Comparison of ENCODE assay signal across 2 cellular contexts in genomic region chr1:236397173-236397759, GRCh38.
TF ChIP-seq lines count a peak whose summit lies in the region.

No MANE protein-coding gene starts in this region.

TF ChIP-seq in GM23338, 12 proteins besides CTCF, POLR2A, EP300 and RAD21:
- TF ChIP-seq, protein P1, sequence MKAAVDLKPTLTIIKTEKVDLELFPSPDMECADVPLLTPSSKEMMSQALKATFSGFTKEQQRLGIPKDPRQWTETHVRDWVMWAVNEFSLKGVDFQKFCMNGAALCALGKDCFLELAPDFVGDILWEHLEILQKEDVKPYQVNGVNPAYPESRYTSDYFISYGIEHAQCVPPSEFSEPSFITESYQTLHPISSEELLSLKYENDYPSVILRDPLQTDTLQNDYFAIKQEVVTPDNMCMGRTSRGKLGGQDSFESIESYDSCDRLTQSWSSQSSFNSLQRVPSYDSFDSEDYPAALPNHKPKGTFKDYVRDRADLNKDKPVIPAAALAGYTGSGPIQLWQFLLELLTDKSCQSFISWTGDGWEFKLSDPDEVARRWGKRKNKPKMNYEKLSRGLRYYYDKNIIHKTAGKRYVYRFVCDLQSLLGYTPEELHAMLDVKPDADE (IDR thresholded peaks at IDR 0.05): no peak
- no peak for TF ChIP-seq JUNB (IDR thresholded peaks at IDR 0.05; ENCODE audit: unreplicated experiment)
- TF ChIP-seq POLR2AphosphoS5 (IDR thresholded peaks at IDR 0.05; ENCODE audit: low read depth): no peak
- no peak for TF ChIP-seq ZNF331 (CRISPR knock-in tag; IDR thresholded peaks at IDR 0.05; ENCODE audit: low read depth)
- TF ChIP-seq STAT1 (IDR thresholded peaks at IDR 0.05; ENCODE audit: unreplicated experiment): no peak
- no peak for TF ChIP-seq NANOG (IDR thresholded peaks at IDR 0.05; ENCODE audit: borderline replicate concordance)

TF ChIP-seq in K562, 482 proteins besides CTCF, POLR2A, EP300 and RAD21 (continues in another document):
- TF ChIP-seq DPF2 (IDR thresholded peaks at IDR 0.05): peak; percentile 70
- peak; percentile 50; the same call in 1 of the 2 replicates for TF ChIP-seq NFE2 (IDR thresholded peaks at IDR 0.05; ENCODE audit: low read depth)
- TF ChIP-seq ERF (CRISPR knock-in tag; IDR thresholded peaks at IDR 0.05): no peak
- peak; percentile 33; the same call in 1 of the 2 replicates for TF ChIP-seq ETV1 (tag; conservative IDR thresholded peaks at IDR 0.05; ENCODE audit: low read depth)
- no peak for TF ChIP-seq ZNF639 (CRISPR knock-in tag; conservative IDR thresholded peaks at IDR 0.05 in 1 of 2, IDR thresholded peaks at IDR 0.05 in 1 of 2)
- TF ChIP-seq AFF4 (CRISPR knock-in tag; IDR thresholded peaks at IDR 0.05): no peak
- peak; percentile 47; the same call in 1 of the 2 replicates for TF ChIP-seq FOSL1 (tag; conservative IDR thresholded peaks at IDR 0.05)
- TF ChIP-seq L3MBTL2 (IDR thresholded peaks at IDR 0.05): peak; percentile 54
- TF ChIP-seq, protein P2, sequence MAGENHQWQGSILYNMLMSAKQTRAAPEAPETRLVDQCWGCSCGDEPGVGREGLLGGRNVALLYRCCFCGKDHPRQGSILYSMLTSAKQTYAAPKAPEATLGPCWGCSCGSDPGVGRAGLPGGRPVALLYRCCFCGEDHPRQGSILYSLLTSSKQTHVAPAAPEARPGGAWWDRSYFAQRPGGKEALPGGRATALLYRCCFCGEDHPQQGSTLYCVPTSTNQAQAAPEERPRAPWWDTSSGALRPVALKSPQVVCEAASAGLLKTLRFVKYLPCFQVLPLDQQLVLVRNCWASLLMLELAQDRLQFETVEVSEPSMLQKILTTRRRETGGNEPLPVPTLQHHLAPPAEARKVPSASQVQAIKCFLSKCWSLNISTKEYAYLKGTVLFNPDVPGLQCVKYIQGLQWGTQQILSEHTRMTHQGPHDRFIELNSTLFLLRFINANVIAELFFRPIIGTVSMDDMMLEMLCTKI (IDR thresholded peaks at IDR 0.05; ENCODE audit: partially characterized antibody): no peak
- TF ChIP-seq SOX6 (IDR thresholded peaks at IDR 0.05): peak; percentile 44
- no peak for TF ChIP-seq ZNF217 (CRISPR knock-in tag; IDR thresholded peaks at IDR 0.05)
- no peak for TF ChIP-seq CEBPG (CRISPR knock-in tag; IDR thresholded peaks at IDR 0.05)
- TF ChIP-seq CEBPG (tag; conservative IDR thresholded peaks at IDR 0.05 in 1 of 2, IDR thresholded peaks at IDR 0.05 in 1 of 2): peak; percentile 52 to 64; a peak in 3 of 4 replicates
- TF ChIP-seq MCM7 (IDR thresholded peaks at IDR 0.05): no peak
- TF ChIP-seq LEF1 (IDR thresholded peaks at IDR 0.05): no peak
- TF ChIP-seq ZSCAN29 (IDR thresholded peaks at IDR 0.05): no peak
- TF ChIP-seq, protein P3, sequence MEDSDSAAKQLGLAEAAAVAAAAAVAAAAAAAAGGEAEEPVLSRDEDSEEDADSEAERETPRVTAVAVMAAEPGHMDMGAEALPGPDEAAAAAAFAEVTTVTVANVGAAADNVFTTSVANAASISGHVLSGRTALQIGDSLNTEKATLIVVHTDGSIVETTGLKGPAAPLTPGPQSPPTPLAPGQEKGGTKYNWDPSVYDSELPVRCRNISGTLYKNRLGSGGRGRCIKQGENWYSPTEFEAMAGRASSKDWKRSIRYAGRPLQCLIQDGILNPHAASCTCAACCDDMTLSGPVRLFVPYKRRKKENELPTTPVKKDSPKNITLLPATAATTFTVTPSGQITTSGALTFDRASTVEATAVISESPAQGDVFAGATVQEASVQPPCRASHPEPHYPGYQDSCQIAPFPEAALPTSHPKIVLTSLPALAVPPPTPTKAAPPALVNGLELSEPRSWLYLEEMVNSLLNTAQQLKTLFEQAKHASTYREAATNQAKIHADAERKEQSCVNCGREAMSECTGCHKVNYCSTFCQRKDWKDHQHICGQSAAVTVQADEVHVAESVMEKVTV (CRISPR knock-in tag; IDR thresholded peaks at IDR 0.05): 0 out of 2 replicates have a peak, but pooled peaks have one; percentile 31
- TF ChIP-seq TEAD1 (CRISPR knock-in tag; IDR thresholded peaks at IDR 0.05): 0 out of 4 replicates have a peak, but pooled peaks of 1 of the 2 experiments have one; percentile 32
- TF ChIP-seq IRF9 (tag; IDR thresholded peaks at IDR 0.05): 0 out of 2 replicates have a peak, but pooled peaks have one; percentile 18
- TF ChIP-seq ARID1B (IDR thresholded peaks at IDR 0.05): peak; percentile 55
- peak; percentile 92 for TF ChIP-seq CEBPB (tag; IDR thresholded peaks at IDR 0.05)
- no peak for TF ChIP-seq POLR2B (IDR thresholded peaks at IDR 0.05; ENCODE audit: low read depth, partially characterized antibody)
- peak; percentile 28; the same call in 1 of the 2 replicates for TF ChIP-seq DMBX1 (CRISPR knock-in tag; IDR thresholded peaks at IDR 0.05; ENCODE audit: borderline replicate concordance)
- peak; percentile 53; the same call in 1 of the 2 replicates for TF ChIP-seq SMARCA4 (IDR thresholded peaks at IDR 0.05)
- TF ChIP-seq RCOR1 (IDR thresholded peaks at IDR 0.05; ENCODE audit: borderline replicate concordance in 1 of 2, low read depth in 2 of 2, low read length in 2 of 2): peak in 1 of 2 experiments; percentile 63; a peak in 1 of 4 replicates
- TF ChIP-seq ZBTB12 (CRISPR knock-in tag; IDR thresholded peaks at IDR 0.05): 0 out of 2 replicates have a peak, but pooled peaks have one; percentile 20
- TF ChIP-seq ZSCAN32 (CRISPR knock-in tag; IDR thresholded peaks at IDR 0.05): no peak
- no peak for TF ChIP-seq ZNF347 (CRISPR knock-in tag; IDR thresholded peaks at IDR 0.05; ENCODE audit: low read depth)
- TF ChIP-seq GTF2A2 (tag; IDR thresholded peaks at IDR 0.05): no peak
- no peak for TF ChIP-seq MIER1 (IDR thresholded peaks at IDR 0.05; ENCODE audit: low read depth)
- TF ChIP-seq ARNT (IDR thresholded peaks at IDR 0.05): no peak
- TF ChIP-seq C11orf30 (IDR thresholded peaks at IDR 0.05; ENCODE audit: low read depth): 0 out of 2 replicates have a peak, but pooled peaks have one; percentile 22
- TF ChIP-seq ZNF778 (CRISPR knock-in tag; IDR thresholded peaks at IDR 0.05): no peak
- no peak for TF ChIP-seq RAD51 (IDR thresholded peaks at IDR 0.05; ENCODE audit: borderline replicate concordance, low read depth)
- TF ChIP-seq BRF1 (IDR thresholded peaks at IDR 0.05; ENCODE audit: borderline replicate concordance, extremely low read depth, insufficient read length): no peak
- TF ChIP-seq PCBP2 (IDR thresholded peaks at IDR 0.05; ENCODE audit: low read depth, low read length, poor library complexity, severe bottlenecking): no peak
- TF ChIP-seq ZNF830 (CRISPR knock-in tag; IDR thresholded peaks at IDR 0.05): 0 out of 2 replicates have a peak, but pooled peaks have one; percentile 43
- peak; percentile 55; the same call in 1 of the 2 replicates for TF ChIP-seq JUND (IDR thresholded peaks at IDR 0.05; ENCODE audit: borderline replicate concordance, low read depth, low read length)
- no peak; the same call in 2 of the 3 replicates for TF ChIP-seq JUND (tag; IDR thresholded peaks at IDR 0.05; ENCODE audit: borderline replicate concordance, low read depth, low read length)
- no peak for TF ChIP-seq CREB5 (CRISPR knock-in tag; IDR thresholded peaks at IDR 0.05)
- TF ChIP-seq KLF10 (CRISPR knock-in tag; IDR thresholded peaks at IDR 0.05): no peak
- no peak for TF ChIP-seq CC2D1A (IDR thresholded peaks at IDR 0.05)
- TF ChIP-seq ZNF253 (CRISPR knock-in tag; conservative IDR thresholded peaks at IDR 0.05): no peak
- peak; percentile 43; the same call in 1 of the 2 replicates for TF ChIP-seq MYC (IDR thresholded peaks at IDR 0.05; ENCODE audit: low read depth, low read length)
- no peak for TF ChIP-seq MYC (CRISPR knock-in tag; IDR thresholded peaks at IDR 0.05; ENCODE audit: borderline replicate concordance, low read depth)
- peak in 1 of 2 experiments; percentile 51; a peak in 1 of 4 replicates for TF ChIP-seq TRIM24 (IDR thresholded peaks at IDR 0.05)
